Comparison of ENCODE assay signal across 13 cellular contexts in genomic region chr6:44464527-44465310, GRCh38.
DNase-seq lines count a peak whose midpoint lies in the region; ATAC-seq and TF ChIP-seq lines count a peak whose summit lies in the region.
"Had no signal": no experiment of that assay in that cellular context is flagged by ENCODE, and none has a peak within 500 bp of the region (broad histone marks: within the 10 kb centered on the region; RNA-seq: fewer than 3 reads in every experiment).

No MANE protein-coding gene starts in this region.

- no peaks in the 10 kb centered on the region for H3F3A ChIP-seq in GM23248 (ENCODE audit: insufficient read depth)

- WGBS in GM23248 (ENCODE audit: low coverage in 1 of 2, low lambda C conversion rate in 2 of 2, missing lambda C conversion rate in 2 of 2), 2 experiments: 88 to 90% methylated on average over 13 of the region's 13 CpGs
- WGBS in gastroesophageal sphincter (ENCODE audit: low coverage in 1 of 2), 2 donors: 82 to 83% methylated on average over 12 to 13 of the region's 13 CpGs

- H3K4me3 ChIP-seq in GM23248 (no peak overlapping the region), adipocyte (ENCODE audit: low read length) (no peak overlapping the region), gastroesophageal sphincter (no peak overlapping the region)
- H3K4me3 ChIP-seq: breast epithelium had no signal

- no peaks in the 10 kb centered on the region for H3K79me2 ChIP-seq in GM23248 (ENCODE audit: insufficient read depth)

- H3K9ac ChIP-seq in GM23248 (no peak overlapping the region), adipocyte (ENCODE audit: low read length) (no peak overlapping the region)

- H4K20me1 ChIP-seq in GM23248 (ENCODE audit: insufficient read depth): no peaks in the 10 kb centered on the region

- in situ Hi-C loops in GM23248 (cut with MboI): no loop called here

- DNase-seq in GM23248 (peak; percentile 50), adipocyte (ENCODE audit: low read depth) (peak; percentile 51), islet precursor cell (peak; percentile 67), sciatic nerve (ENCODE audit: low spot score) (peak; percentile 80), HUDEP-2 (lab: John Stamatoyannopoulos, UW; ENCODE audit: unreplicated experiment in 76 of 76) (no peak)
- DNase-seq in activated CD4-positive, alpha-beta T cell treated with anti-CD3 and anti-CD28 coated beads, Interleukin-2, amount 50 U/mL, for 48 hours: no peak
- DNase-seq: activated CD4-positive, alpha-beta T cell treated with anti-CD3 and anti-CD28 coated beads for 4 hours; CD4-positive, alpha-beta T cell; NCI-H345; stimulated activated naive CD4-positive, alpha-beta T cell; T-helper 1 cell had no signal

- no peak for TF ChIP-seq POLR2A in gastroesophageal sphincter (IDR thresholded peaks at IDR 0.05)

- no peak for TF ChIP-seq CTCF in gastroesophageal sphincter (IDR thresholded peaks at IDR 0.05)

- peak overlapping the region; percentile 35 for H3K4me2 ChIP-seq in GM23248 (ENCODE audit: unreplicated experiment)

- no peak overlapping the region for H3K27ac ChIP-seq in GM23248
- no peak overlapping the region for H3K27ac ChIP-seq in gastroesophageal sphincter
- H3K27ac ChIP-seq: breast epithelium had no signal

- ATAC-seq in sciatic nerve (peak; percentile 92), gastroesophageal sphincter (no peak)

- intact Hi-C loops in sciatic nerve (cut with DNase I): no loop called here

- H2AFZ ChIP-seq in GM23248: no peak overlapping the region

- peaks cover 10% of the 10 kb centered on the region for H3K4me1 ChIP-seq in GM23248 (ENCODE audit: insufficient read depth)
- peaks cover 15% of the 10 kb centered on the region for H3K4me1 ChIP-seq in adipocyte (ENCODE audit: control insufficient read depth, insufficient read depth, low read length)
- no peaks in the 10 kb centered on the region for H3K4me1 ChIP-seq in gastroesophageal sphincter
- H3K4me1 ChIP-seq: breast epithelium had no signal

- TF ChIP-seq EP300 in gastroesophageal sphincter (IDR thresholded peaks at IDR 0.05): no peak

- H3K9me3 ChIP-seq in GM23248 (ENCODE audit: low read depth) (no peaks in the 10 kb centered on the region), adipocyte (ENCODE audit: control insufficient read depth, low read length) (no peaks in the 10 kb centered on the region), gastroesophageal sphincter (no peaks in the 10 kb centered on the region)
- H3K9me3 ChIP-seq: breast epithelium had no signal

- H3K36me3 ChIP-seq in GM23248 (ENCODE audit: low read depth): no peaks in the 10 kb centered on the region
- H3K36me3 ChIP-seq in adipocyte (ENCODE audit: control insufficient read depth, insufficient read depth, low read length, severe bottlenecking): no peaks in the 10 kb centered on the region
- no peaks in the 10 kb centered on the region for H3K36me3 ChIP-seq in gastroesophageal sphincter
- H3K36me3 ChIP-seq: breast epithelium had no signal

- no peaks in the 10 kb centered on the region for H3K9me2 ChIP-seq in GM23248 (ENCODE audit: insufficient read depth)

- H3K27me3 ChIP-seq in GM23248 (replicated peaks; ENCODE audit: insufficient read depth): no peaks in the 10 kb centered on the region
- H3K27me3 ChIP-seq in adipocyte (replicated peaks; ENCODE audit: control insufficient read depth, insufficient read depth, low read length): no peaks in the 10 kb centered on the region
- peaks cover 11% of the 10 kb centered on the region for H3K27me3 ChIP-seq in gastroesophageal sphincter
- H3K27me3 ChIP-seq: breast epithelium had no signal

Comparison
In these comparisons a context has a peak if more than half of its experiments do, and no peak if none do; other contexts are left out.
1. DNase-seq: peak in GM23248 (single experiment), adipocyte (single experiment), islet precursor cell (single experiment) and sciatic nerve (single experiment); none in activated CD4-positive, alpha-beta T cell treated with anti-CD3 and anti-CD28 coated beads, Interleukin-2, amount 50 U/mL, for 48 hours (0 of 2) and HUDEP-2 (0 of 76).